8 cellular contexts compared by ENCODE assay signal in the genomic region with DNA sequence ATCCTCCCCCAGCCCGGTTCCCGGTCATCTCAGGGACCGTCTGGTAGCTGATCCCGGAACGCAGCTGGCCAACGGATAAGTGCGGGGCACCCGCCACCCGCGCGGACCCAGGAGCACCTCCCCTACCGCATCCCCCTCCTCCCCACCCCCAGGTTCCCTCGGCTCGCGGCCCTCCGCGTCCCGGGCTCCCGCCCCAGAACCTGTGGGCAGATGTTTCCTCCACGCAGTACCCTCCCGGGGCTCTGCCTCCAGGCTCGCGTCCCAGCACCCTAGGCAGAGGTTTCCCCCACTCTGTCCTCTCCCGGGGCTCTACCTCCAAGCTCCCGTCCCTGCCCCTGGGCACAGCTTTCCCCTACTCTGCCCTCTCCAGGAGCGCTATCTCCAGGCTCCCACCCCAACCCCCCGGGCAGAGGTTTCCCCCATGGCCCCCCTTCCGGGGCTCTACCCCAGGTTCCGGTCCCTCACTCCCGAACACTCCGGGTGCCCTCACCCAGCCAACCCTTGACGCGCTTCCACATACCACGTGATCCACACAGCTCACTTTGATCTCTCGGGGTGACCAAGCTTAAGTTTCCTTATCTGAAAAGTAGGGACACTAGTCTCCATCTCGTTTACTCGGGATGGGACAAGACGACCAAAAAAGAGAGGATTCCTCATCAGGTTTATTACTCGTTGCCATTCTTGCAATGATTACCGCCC. TPM values are rescaled to one million over a fixed set of nuclear protein-coding genes. Genes with fewer than 3 reads are reported as not detected.
DNase-seq lines count a peak whose midpoint lies in the region.

A gene (minus strand): TSS at position 83 of the 699 bp plus-strand sequence. CDS start 6,105 bp downstream, outside the sequence.

- no peaks in the 10 kb centered on the region for H3K79me1 ChIP-seq in neuronal stem cell (ENCODE audit: low read depth, low read length)

- peaks cover 0 to 52% (median 7%) of the 10 kb centered on the region in 3 experiments for H3K27me3 ChIP-seq in neuronal stem cell (ENCODE audit: control insufficient read depth in 3 of 3, insufficient read depth in 3 of 3, low read depth in 1 of 3, low read length in 3 of 3)

- H3K9me3 ChIP-seq in neuronal stem cell (replicated peaks in 1 of 2; ENCODE audit: control insufficient read depth in 2 of 2, insufficient read depth in 1 of 2, low read depth in 1 of 2, low read length in 2 of 2): no peaks in the 10 kb centered on the region

- peak within 1 kb of the TSS; percentile 67 for H3K14ac ChIP-seq in neuronal stem cell (ENCODE audit: low read length)

- peak within 1 kb of the TSS; percentile 74 for H2BK120ac ChIP-seq in neuronal stem cell (ENCODE audit: low read depth, low read length)

- H2AK5ac ChIP-seq in neuronal stem cell (ENCODE audit: low read depth, low read length): peak within 1 kb of the TSS; percentile 58

- H2BK5ac ChIP-seq in neuronal stem cell (ENCODE audit: low read length): peak within 1 kb of the TSS; percentile 85

- no peak within 1 kb of the TSS for H2BK12ac ChIP-seq in neuronal stem cell (ENCODE audit: low read length)

- peak within 1 kb of the TSS; percentile 96 for H3K9ac ChIP-seq in neuronal stem cell (ENCODE audit: low read depth, low read length, poor library complexity)

- no peak within 1 kb of the TSS for H4K91ac ChIP-seq in neuronal stem cell (ENCODE audit: low read depth, low read length, poor library complexity)

- H3K18ac ChIP-seq in neuronal stem cell (ENCODE audit: low read length): peak within 1 kb of the TSS; percentile 100

- DNase-seq in EL: peak; percentile 85
- DNase-seq in GOT3 (lab: John Stamatoyannopoulos, UW): peak; percentile 2
- DNase-seq in Kasumi-1 (lab: John Stamatoyannopoulos, UW): peak; percentile 61 to 82
- DNase-seq in SHP77 (lab: John Stamatoyannopoulos, UW): peak; percentile 84 to 91
- peak; percentile 92 for DNase-seq in activated effector memory CD4-positive, alpha-beta T cell treated with anti-CD3 and anti-CD28 coated beads, Interleukin-2, amount 50 U/mL, for 16 hours
- DNase-seq in foreskin melanocyte: peak; percentile 71
- DNase-seq in neuronal stem cell (ENCODE audit: low spot score): peak; percentile 57
- peak in 48 of 49 donors; percentile 11 to 78 (median 46) for DNase-seq in substantia nigra (lab: John Stamatoyannopoulos, UW)

- WGBS in neuronal stem cell (ENCODE audit: extremely low coverage in 2 of 2, insufficient read length in 2 of 2, insufficient replicate concordance in 1 of 2), 2 donors: no CpG with 5 or more reads among the region's 40 CpGs

- peak within 1 kb of the TSS; percentile 95 for H3K4me2 ChIP-seq in neuronal stem cell (ENCODE audit: insufficient read depth, low read length, poor library complexity, severe bottlenecking)

- peak within 1 kb of the TSS; percentile 93 for H2BK15ac ChIP-seq in neuronal stem cell (ENCODE audit: low read length)

- peak within 1 kb of the TSS; percentile 24 for H4K8ac ChIP-seq in neuronal stem cell (ENCODE audit: low read depth, low read length)

- no peak within 1 kb of the TSS for H3K4ac ChIP-seq in neuronal stem cell (ENCODE audit: low read length)

- peak within 1 kb of the TSS; percentile 49 to 90 for H3K4me3 ChIP-seq in neuronal stem cell (ENCODE audit: low read length in 2 of 2)

- H2AFZ ChIP-seq in neuronal stem cell (ENCODE audit: low read length): peak within 1 kb of the TSS; percentile 92

- peaks cover 0 to 2% of the 10 kb centered on the region in 2 donors for H3K36me3 ChIP-seq in neuronal stem cell (replicated peaks in 1 of 2; ENCODE audit: control insufficient read depth in 2 of 2, insufficient read depth in 2 of 2, low read length in 2 of 2)

- peak within 1 kb of the TSS; percentile 17 for H3K23ac ChIP-seq in neuronal stem cell (ENCODE audit: low read depth, low read length, poor library complexity)

- H3K27ac ChIP-seq in neuronal stem cell (replicated peaks; ENCODE audit: low read length) (peak within 1 kb of the TSS; percentile 65), substantia nigra (ENCODE audit: low read depth, low read length, poor library complexity, severe bottlenecking) (peak within 1 kb of the TSS; percentile 40)

- peaks cover 0 to 4% of the 10 kb centered on the region in 2 donors for H3K4me1 ChIP-seq in neuronal stem cell (ENCODE audit: control insufficient read depth in 2 of 2, insufficient read depth in 1 of 2, low read depth in 1 of 2, low read length in 2 of 2)

RNA-seq across cellular contexts. Expression of the gene that starts here (rescaled TPM):
- polyA plus RNA-seq in neuronal stem cell (2013, experiment 1 of 2): 0.04 TPM
- 0.06 TPM for polyA plus RNA-seq in neuronal stem cell (2013, experiment 2 of 2)

Comparison
In these comparisons a context has a peak if more than half of its experiments do, and no peak if none do; other contexts are left out.
1. Peak in every context shown above with its lines: DNase-seq, H3K4me3 ChIP-seq and H3K27ac ChIP-seq.
2. DNase-seq: peak in every context shown above with its lines; median percentile 92 in activated effector memory CD4-positive, alpha-beta T cell treated with anti-CD3 and anti-CD28 coated beads, Interleukin-2, amount 50 U/mL, for 16 hours; 88 in SHP77; 85 in EL; 72 in Kasumi-1; 71 in foreskin melanocyte; 57 in neuronal stem cell; 46 in substantia nigra; 2 in GOT3.